ENCODE assay signal across 1 cellular context in the genomic region with DNA sequence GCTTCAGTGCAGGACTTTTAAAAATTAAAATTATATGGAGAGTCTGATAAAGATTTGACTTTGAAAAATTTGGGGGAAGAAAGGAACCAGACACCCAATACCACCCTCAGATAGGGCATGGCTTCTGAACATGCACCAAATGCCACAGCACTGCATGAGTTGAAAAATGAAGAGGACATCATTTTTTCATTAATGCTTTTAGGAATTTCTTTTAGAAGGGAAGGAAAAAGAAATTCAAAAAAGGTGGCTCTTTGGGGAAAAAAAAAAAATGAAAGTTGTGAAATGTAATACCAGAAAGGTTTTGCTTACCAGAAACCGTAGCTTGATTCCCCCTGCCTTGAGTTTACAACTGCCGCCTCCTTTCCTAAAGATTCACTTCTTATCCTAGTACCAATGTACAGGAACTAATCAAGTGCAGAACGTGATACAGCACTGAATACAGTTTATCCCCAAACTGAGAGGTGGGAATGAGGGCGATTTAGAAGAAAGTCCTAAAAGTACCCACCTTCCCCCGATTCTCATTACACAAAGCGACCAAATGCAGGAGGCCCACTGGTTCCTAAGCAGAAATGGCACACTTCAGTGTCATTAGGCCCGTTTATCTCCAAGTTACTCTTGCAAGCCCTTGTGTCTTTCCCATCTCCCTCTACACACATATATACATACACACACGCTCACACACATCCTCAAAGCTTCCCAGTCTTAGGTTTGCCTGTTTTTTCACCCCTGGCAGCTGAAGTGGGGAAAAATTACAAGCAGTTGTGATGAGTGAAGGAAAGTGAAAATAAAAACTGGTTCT.
TF ChIP-seq lines count a peak whose summit lies in the region.

No MANE protein-coding gene starts in this region.

TF ChIP-seq in endothelial cell of umbilical vein, 7 proteins besides CTCF, POLR2A, EP300 and RAD21:
- TF ChIP-seq JUN (IDR thresholded peaks at IDR 0.05; ENCODE audit: borderline replicate concordance, insufficient read depth, insufficient read length, low read depth), result no peak
- no peak for TF ChIP-seq FOS (IDR thresholded peaks at IDR 0.05; ENCODE audit: borderline replicate concordance, insufficient read depth, low read length)
- TF ChIP-seq MYC (IDR thresholded peaks at IDR 0.05; ENCODE audit: low read depth, low read length), result no peak
- TF ChIP-seq GATA2 (IDR thresholded peaks at IDR 0.05; ENCODE audit: insufficient read depth, insufficient read length, low read depth, low read length), result no peak
- TF ChIP-seq, protein P1, sequence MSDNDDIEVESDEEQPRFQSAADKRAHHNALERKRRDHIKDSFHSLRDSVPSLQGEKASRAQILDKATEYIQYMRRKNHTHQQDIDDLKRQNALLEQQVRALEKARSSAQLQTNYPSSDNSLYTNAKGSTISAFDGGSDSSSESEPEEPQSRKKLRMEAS (IDR thresholded peaks at IDR 0.05; ENCODE audit: insufficient read depth, insufficient read length), result no peak
- TF ChIP-seq EZH2 (IDR thresholded peaks at IDR 0.05; ENCODE audit: borderline replicate concordance, low read depth, low read length, severe bottlenecking), result no peak
- TF ChIP-seq POLR2AphosphoS5 (IDR thresholded peaks at IDR 0.05; ENCODE audit: insufficient read depth, low read depth, low read length), result no peak
